8 cellular contexts compared by ENCODE assay signal in genomic region chr3:152524198-152525140, GRCh38.
DNase-seq lines count a peak whose midpoint lies in the region; ATAC-seq and TF ChIP-seq lines count a peak whose summit lies in the region.

No MANE protein-coding gene starts in this region.

- no peaks in the 10 kb centered on the region for H3K27me3 ChIP-seq in Peyer's patch

- H3K27ac ChIP-seq in Peyer's patch: no peak overlapping the region

- no peaks in the 10 kb centered on the region for H3K4me1 Mint-ChIP-seq in memory B cell

- no peak overlapping the region for H3K4me3 ChIP-seq in Jurkat, Clone E6-1 (ENCODE audit: low read length)
- no peak overlapping the region for H3K4me3 ChIP-seq in Peyer's patch

- H3K27ac Mint-ChIP-seq in memory B cell: no peak overlapping the region

- H3K27me3 Mint-ChIP-seq in memory B cell: no peaks in the 10 kb centered on the region

- H3K36me3 Mint-ChIP-seq in memory B cell: no peaks in the 10 kb centered on the region

- no peaks in the 10 kb centered on the region for H3K36me3 ChIP-seq in Peyer's patch

- peak; percentile 63 to 90 (median 81) for TF ChIP-seq CTCF in Peyer's patch (IDR thresholded peaks at IDR 0.05)

- DNase-seq in NCI-H1436 (lab: John Stamatoyannopoulos, UW) (peak; percentile 33), NCI-H1436 treated with DMSO at 0.1 percent for 48 hours (lab: John Stamatoyannopoulos, UW) (no peak), Peyer's patch (peak in 2 of 3 donors; percentile 53 to 70), memory B cell (ENCODE audit: low spot score in 2 of 2) (peak; percentile 40 to 45)
- peak; percentile 55 for DNase-seq in Jurkat, Clone E6-1 (ENCODE audit: low read depth, low spot score)
- DNase-seq in central memory CD4-positive, alpha-beta T cell: peak; percentile 9

- no peak for TF ChIP-seq POLR2A in Peyer's patch (IDR thresholded peaks at IDR 0.05)

- no peaks in the 10 kb centered on the region for H3K9me3 ChIP-seq in Peyer's patch

- no peaks in the 10 kb centered on the region for H3K9me3 Mint-ChIP-seq in memory B cell

- H3K4me3 Mint-ChIP-seq in memory B cell: no peak overlapping the region

- no peaks in the 10 kb centered on the region for H3K4me1 ChIP-seq in Peyer's patch

- ATAC-seq in GM19452 (IDR thresholded peaks at IDR 0.05; ENCODE audit: unreplicated experiment) (peak; percentile 68), memory B cell (ENCODE audit: low read depth) (no peak), HG03039 (IDR thresholded peaks at IDR 0.05; ENCODE audit: unreplicated experiment) (no peak)
